In genomic region chr1:156747737-156748669, GRCh38 we compare ENCODE assay signal across 8 cellular contexts. TPM values are rescaled to one million over a fixed set of nuclear protein-coding genes. Genes with fewer than 3 reads are reported as not detected.
DNase-seq lines count a peak whose midpoint lies in the region; ATAC-seq, FAIRE-seq and TF ChIP-seq lines count a peak whose summit lies in the region.

No MANE protein-coding gene starts in this region.

- CTCF ChIA-PET in activated CD4-positive, alpha-beta T cell treated with anti-CD3 and anti-CD28 coated beads for 36 hours (lab: Charles Lee): interaction anchor here (0.6 to 1.8 kb wide), 5 partner anchors 18 to 388 kb away, joined by 3 to 13 read pairs (median 4); partner anchors contain the start of genes ISG20L2 and METTL25B

- H3K4me1 ChIP-seq in keratinocyte (ENCODE audit: control insufficient read depth, extremely low read depth, insufficient read depth, low read length): peaks cover 44% of the 10 kb centered on the region

- no peaks in the 10 kb centered on the region for H3K9me3 Mint-ChIP-seq in activated CD4-positive, alpha-beta T cell treated with anti-CD3 and anti-CD28 coated beads for 36 hours (ENCODE audit: low read depth)
- no peaks in the 10 kb centered on the region for H3K9me3 Mint-ChIP-seq in activated naive CD4-positive, alpha-beta T cell treated with anti-CD3 and anti-CD28 coated beads, Interleukin-2, amount 50 U/mL, for 72 hours

- peak overlapping the region; percentile 100 for H3K4me2 ChIP-seq in keratinocyte (ENCODE audit: control insufficient read depth, extremely low read depth, insufficient read depth, low read depth, low read length)

- ATAC-seq in activated CD4-positive, alpha-beta T cell treated with anti-CD3 and anti-CD28 coated beads for 36 hours: no peak
- ATAC-seq in activated naive CD4-positive, alpha-beta T cell treated with anti-CD3 and anti-CD28 coated beads, Interleukin-2, amount 50 U/mL, for 72 hours: no peak

- H3K4me1 Mint-ChIP-seq in activated CD4-positive, alpha-beta T cell treated with anti-CD3 and anti-CD28 coated beads for 36 hours: peaks cover 51% of the 10 kb centered on the region

- peaks cover 81% of the 10 kb centered on the region for H3K79me2 ChIP-seq in keratinocyte (ENCODE audit: control insufficient read depth, insufficient read depth, low read length)

- H3K9me1 ChIP-seq in keratinocyte (ENCODE audit: control insufficient read depth, extremely low read depth, insufficient read depth, low read length): no peaks in the 10 kb centered on the region

- peak overlapping the region; percentile 88 to 99 (median 97) for H3K4me3 ChIP-seq in keratinocyte (ENCODE audit: control insufficient read depth in 2 of 3, extremely low read depth in 1 of 3, insufficient read depth in 2 of 3, low read depth in 1 of 3, low read length in 3 of 3)

- H3K27me3 ChIP-seq in keratinocyte (ENCODE audit: control insufficient read depth, extremely low read depth, insufficient read depth, low read length): no peaks in the 10 kb centered on the region

- H3K27me3 Mint-ChIP-seq in activated CD4-positive, alpha-beta T cell treated with anti-CD3 and anti-CD28 coated beads for 36 hours: no peaks in the 10 kb centered on the region

- peaks cover 21 to 28% of the 10 kb centered on the region in 2 experiments for H3K36me3 ChIP-seq in keratinocyte (ENCODE audit: control insufficient read depth in 2 of 2, extremely low read depth in 1 of 2, insufficient read depth in 2 of 2, low read length in 2 of 2)

- no peaks in the 10 kb centered on the region for H4K20me1 ChIP-seq in keratinocyte (ENCODE audit: control insufficient read depth, extremely low read depth, insufficient read depth, low read length)

- H3K9me3 ChIP-seq in keratinocyte (ENCODE audit: control insufficient read depth, low read depth, low read length): no peaks in the 10 kb centered on the region

- H3K27ac ChIP-seq in keratinocyte (ENCODE audit: control insufficient read depth, insufficient read depth, low read length) (peak overlapping the region; percentile 98), temporal lobe (ENCODE audit: low read depth, low read length) (peak overlapping the region; percentile 98)

- peak overlapping the region; percentile 96 for H3K27ac Mint-ChIP-seq in activated CD4-positive, alpha-beta T cell treated with anti-CD3 and anti-CD28 coated beads for 36 hours
- H3K27ac Mint-ChIP-seq in activated naive CD4-positive, alpha-beta T cell treated with anti-CD3 and anti-CD28 coated beads, Interleukin-2, amount 50 U/mL, for 72 hours: peak overlapping the region; percentile 95 to 99

- peak overlapping the region; percentile 100 for H3K9ac ChIP-seq in keratinocyte (ENCODE audit: control insufficient read depth, extremely low read depth, insufficient read depth, low read length)

- TF ChIP-seq CTCF in keratinocyte (optimal IDR thresholded peaks at IDR 0.05 in 1 of 3, IDR thresholded peaks at IDR 0.05 in 1 of 3, conservative IDR thresholded peaks at IDR 0.05 in 1 of 3; ENCODE audit: extremely low read depth in 1 of 3, insufficient read depth in 2 of 3, low read length in 3 of 3): no peak

- no peak for FAIRE-seq in keratinocyte (lab: Jason Lieb, UNC)

- POLR2A ChIA-PET in activated CD4-positive, alpha-beta T cell treated with anti-CD3 and anti-CD28 coated beads for 36 hours (lab: Charles Lee): interaction anchor here (0.5 kb wide), 1 partner anchor 110 kb away, joined by 3 read pairs; no protein-coding TSS in a partner anchor

- peak overlapping the region; percentile 98 for H3K4me3 Mint-ChIP-seq in activated CD4-positive, alpha-beta T cell treated with anti-CD3 and anti-CD28 coated beads for 36 hours

- dilution Hi-C loops in keratinocyte (cut with MboI; ENCODE audit: extremely low pct_ligation_motif_present, low sequenced_read_pairs): no loop called here

- no peak for DNase-seq in activated CD4-positive, alpha-beta T cell treated with anti-CD3 and anti-CD28 coated beads for 36 hours
- DNase-seq in activated CD4-positive, alpha-beta T cell treated with anti-CD3 and anti-CD28 coated beads for 4 hours: no peak
- DNase-seq in activated naive CD4-positive, alpha-beta T cell treated with anti-CD3 and anti-CD28 coated beads, Interleukin-2, amount 50 U/mL, for 72 hours (ENCODE audit: low spot score in 2 of 2): no peak
- DNase-seq in keratinocyte (ENCODE audit: low read depth, low spot score) (no peak), AG08396 (ENCODE audit: low spot score) (no peak), DMS153 (lab: John Stamatoyannopoulos, UW) (no peak), hippocampal formation (lab: John Stamatoyannopoulos, UW) (no peak)

- peaks cover 59% of the 10 kb centered on the region for H3K36me3 Mint-ChIP-seq in activated CD4-positive, alpha-beta T cell treated with anti-CD3 and anti-CD28 coated beads for 36 hours (ENCODE audit: low read depth)
- peaks cover 35 to 52% of the 10 kb centered on the region in 2 donors for H3K36me3 Mint-ChIP-seq in activated naive CD4-positive, alpha-beta T cell treated with anti-CD3 and anti-CD28 coated beads, Interleukin-2, amount 50 U/mL, for 72 hours

- no peak overlapping the region for H2AFZ ChIP-seq in keratinocyte (ENCODE audit: control insufficient read depth, low read length)

- intact Hi-C loops in activated CD4-positive, alpha-beta T cell treated with anti-CD3 and anti-CD28 coated beads for 36 hours (cut with DNase I, micrococcal nuclease): loop anchor here in 1 of 2 experiments (10.0 kb wide), 1 partner anchor 893 kb away; the partner anchor contains the start of genes GON4L and SYT11

RNA-seq across cellular contexts. Expression of gene HDGF, which starts 3.5 kb away (rescaled TPM):
- total RNA-seq in activated CD4-positive, alpha-beta T cell treated with anti-CD3 and anti-CD28 coated beads for 36 hours: 100 to 1,000 TPM; 312 to 358 TPM
- total RNA-seq in activated naive CD4-positive, alpha-beta T cell treated with anti-CD3 and anti-CD28 coated beads, Interleukin-2, amount 50 U/mL, for 72 hours: 100 to 1,000 TPM; 281 to 325 TPM
- 172 to 240 TPM (median 196 TPM) in 3 replicates for polyA plus RNA-seq in keratinocyte
- 161 TPM for polyA plus RNA-seq in keratinocyte (2011; ENCODE audit: low read depth)
- polyA plus RNA-seq in keratinocyte (2011; cell fraction: cytosol; rRNA removed): 221 and 240 TPM in 2 replicates
- polyA plus RNA-seq in keratinocyte (2011; cell fraction: nucleus; rRNA removed): 107 and 111 TPM in 2 replicates
- polyA plus RNA-seq in keratinocyte (2012; ENCODE audit: low replicate concordance): 213 and 246 TPM in 2 replicates
- 108 to 149 TPM (median 125 TPM) in 3 replicates for polyA minus RNA-seq in keratinocyte
- polyA minus RNA-seq in keratinocyte (2011; cell fraction: cytosol; rRNA and poly(A)+ RNA removed): 141 TPM
- polyA minus RNA-seq in keratinocyte (2011; cell fraction: nucleus; rRNA and poly(A)+ RNA removed): 32.3 and 52.1 TPM in 2 replicates
- total RNA-seq in temporal lobe: 72.0 TPM

RNA-seq across cellular contexts. Expression of gene MRPL24, which starts 7.1 kb away (rescaled TPM):
- total RNA-seq in activated CD4-positive, alpha-beta T cell treated with anti-CD3 and anti-CD28 coated beads for 36 hours: 10 to 100 TPM; 81.9 to 89.7 TPM
- total RNA-seq in activated naive CD4-positive, alpha-beta T cell treated with anti-CD3 and anti-CD28 coated beads, Interleukin-2, amount 50 U/mL, for 72 hours: 10 to 100 TPM; 61.4 to 70.4 TPM
- polyA plus RNA-seq in keratinocyte: 111 to 157 TPM (median 122 TPM) in 3 replicates
- polyA plus RNA-seq in keratinocyte (2011; ENCODE audit: low read depth): 31.8 TPM
- 112 and 122 TPM in 2 replicates for polyA plus RNA-seq in keratinocyte (2011; cell fraction: cytosol; rRNA removed)
- 91.7 and 94.5 TPM in 2 replicates for polyA plus RNA-seq in keratinocyte (2011; cell fraction: nucleus; rRNA removed)
- polyA plus RNA-seq in keratinocyte (2012; ENCODE audit: low replicate concordance): 101 and 133 TPM in 2 replicates
- 39.4 to 55.6 TPM (median 50.9 TPM) in 3 replicates for polyA minus RNA-seq in keratinocyte
- 43.4 TPM for polyA minus RNA-seq in keratinocyte (2011; cell fraction: cytosol; rRNA and poly(A)+ RNA removed)
- 16.8 and 19.2 TPM in 2 replicates for polyA minus RNA-seq in keratinocyte (2011; cell fraction: nucleus; rRNA and poly(A)+ RNA removed)
- 11.6 TPM for total RNA-seq in temporal lobe

RNA-seq across cellular contexts. Expression of gene PRCC, which starts 19.3 kb away (rescaled TPM):
- total RNA-seq in activated CD4-positive, alpha-beta T cell treated with anti-CD3 and anti-CD28 coated beads for 36 hours: 100 to 1,000 TPM in 1 of 2 experiments, 10 to 100 TPM in 1; 80.4 to 110 TPM
- 10 to 100 TPM; 44.5 to 72.1 TPM for total RNA-seq in activated naive CD4-positive, alpha-beta T cell treated with anti-CD3 and anti-CD28 coated beads, Interleukin-2, amount 50 U/mL, for 72 hours
- 29.9 to 70.7 TPM (median 40.4 TPM) in 3 replicates for polyA plus RNA-seq in keratinocyte
- polyA plus RNA-seq in keratinocyte (2011; ENCODE audit: low read depth): 21.7 TPM
- polyA plus RNA-seq in keratinocyte (2011; cell fraction: cytosol; rRNA removed): 41.7 and 46.6 TPM in 2 replicates
- 54.2 and 58.5 TPM in 2 replicates for polyA plus RNA-seq in keratinocyte (2011; cell fraction: nucleus; rRNA removed)
- 42.9 and 47.9 TPM in 2 replicates for polyA plus RNA-seq in keratinocyte (2012; ENCODE audit: low replicate concordance)
- polyA minus RNA-seq in keratinocyte: 60.5 to 95.5 TPM (median 69.6 TPM) in 3 replicates
- polyA minus RNA-seq in keratinocyte (2011; cell fraction: cytosol; rRNA and poly(A)+ RNA removed): 48.7 TPM
- polyA minus RNA-seq in keratinocyte (2011; cell fraction: nucleus; rRNA and poly(A)+ RNA removed): 32.6 and 42.6 TPM in 2 replicates
- 26.3 TPM for total RNA-seq in temporal lobe

RNA-seq across cellular contexts. Expression of gene ISG20L2, which starts 19.4 kb away (rescaled TPM):
- total RNA-seq in activated CD4-positive, alpha-beta T cell treated with anti-CD3 and anti-CD28 coated beads for 36 hours: 10 to 100 TPM; 48.4 to 65.2 TPM
- total RNA-seq in activated naive CD4-positive, alpha-beta T cell treated with anti-CD3 and anti-CD28 coated beads, Interleukin-2, amount 50 U/mL, for 72 hours: 10 to 100 TPM; 46.2 to 50.7 TPM
- polyA plus RNA-seq in keratinocyte: 48.1 to 56.6 TPM (median 48.6 TPM) in 3 replicates
- polyA plus RNA-seq in keratinocyte (2011; ENCODE audit: low read depth): 19.9 TPM
- polyA plus RNA-seq in keratinocyte (2011; cell fraction: cytosol; rRNA removed): 44.2 and 61.0 TPM in 2 replicates
- polyA plus RNA-seq in keratinocyte (2011; cell fraction: nucleus; rRNA removed): 44.3 and 44.4 TPM in 2 replicates
- 20.2 and 33.8 TPM in 2 replicates for polyA plus RNA-seq in keratinocyte (2012; ENCODE audit: low replicate concordance)
- 47.8 to 55.4 TPM (median 54.2 TPM) in 3 replicates for polyA minus RNA-seq in keratinocyte
- polyA minus RNA-seq in keratinocyte (2011; cell fraction: cytosol; rRNA and poly(A)+ RNA removed): 25.9 TPM
- polyA minus RNA-seq in keratinocyte (2011; cell fraction: nucleus; rRNA and poly(A)+ RNA removed): 18.7 and 32.7 TPM in 2 replicates
- total RNA-seq in temporal lobe: 5.9 TPM

RNA-seq across cellular contexts. Expression of gene METTL25B, which starts 19.7 kb away (rescaled TPM):
- 10 to 100 TPM; 31.0 to 40.5 TPM for total RNA-seq in activated CD4-positive, alpha-beta T cell treated with anti-CD3 and anti-CD28 coated beads for 36 hours
- 10 to 100 TPM; 39.4 to 64.9 TPM for total RNA-seq in activated naive CD4-positive, alpha-beta T cell treated with anti-CD3 and anti-CD28 coated beads, Interleukin-2, amount 50 U/mL, for 72 hours
- 6.0 to 10.7 TPM (median 6.3 TPM) in 3 replicates for polyA plus RNA-seq in keratinocyte
- 29.2 TPM for polyA plus RNA-seq in keratinocyte (2011; ENCODE audit: low read depth)
- 3.5 and 4.8 TPM in 2 replicates for polyA plus RNA-seq in keratinocyte (2011; cell fraction: cytosol; rRNA removed)
- polyA plus RNA-seq in keratinocyte (2011; cell fraction: nucleus; rRNA removed): 18.7 and 19.7 TPM in 2 replicates
- polyA plus RNA-seq in keratinocyte (2012; ENCODE audit: low replicate concordance): 10.8 and 31.9 TPM in 2 replicates
- polyA minus RNA-seq in keratinocyte: 4.8 to 11.0 TPM (median 7.8 TPM) in 3 replicates
- 8.4 TPM for polyA minus RNA-seq in keratinocyte (2011; cell fraction: cytosol; rRNA and poly(A)+ RNA removed)
- polyA minus RNA-seq in keratinocyte (2011; cell fraction: nucleus; rRNA and poly(A)+ RNA removed): 7.8 and 10.3 TPM in 2 replicates
- total RNA-seq in temporal lobe: 6.6 TPM
